Comparison of ENCODE assay signal across 9 cellular contexts in the genomic region with DNA sequence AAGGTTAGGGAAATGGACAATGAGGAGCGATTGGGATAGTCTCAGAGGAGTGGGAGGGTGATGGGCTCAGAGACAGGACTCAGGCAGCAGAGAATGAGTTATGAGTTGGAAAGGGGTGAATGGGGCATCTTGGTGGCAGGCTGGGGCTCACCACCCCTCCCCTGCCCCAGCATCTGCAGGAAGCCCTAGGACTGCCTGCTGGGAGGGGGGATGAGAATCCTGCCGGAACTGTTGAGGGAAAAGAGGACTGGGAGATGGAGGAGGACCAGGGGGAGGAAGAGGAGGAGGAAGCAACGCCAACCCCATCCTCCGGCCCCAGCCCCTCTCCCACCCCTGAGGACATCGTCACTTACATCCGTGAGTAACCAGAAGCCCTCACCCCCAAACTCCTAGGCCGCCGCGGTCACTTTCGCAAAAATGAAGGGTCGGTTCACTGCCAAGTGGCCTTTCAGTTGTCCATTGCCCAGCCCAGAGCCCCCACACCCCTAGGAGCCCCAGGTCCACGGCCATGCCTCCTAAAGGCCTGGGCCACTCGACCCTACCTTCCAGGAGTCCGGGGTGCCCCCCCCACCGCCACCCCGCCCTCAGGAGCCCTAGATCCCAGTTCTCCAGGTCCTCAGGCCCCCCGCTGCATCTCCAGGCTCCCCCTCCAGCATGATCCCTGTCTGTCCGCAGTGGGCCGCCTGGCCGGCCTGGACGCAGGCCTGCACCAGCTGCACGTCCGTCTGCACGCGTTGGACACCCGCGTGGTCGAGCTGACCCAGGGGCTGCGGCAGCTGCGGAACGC. TPM values are rescaled to one million over a fixed set of nuclear protein-coding genes. Genes with fewer than 3 reads are reported as not detected.
A peak's percentile ranks its signal among the peaks of the same experiment; 100 is the strongest.
DNase-seq lines count a peak whose midpoint lies in the region; ATAC-seq and TF ChIP-seq lines count a peak whose summit lies in the region.
"Had no signal": no experiment of that assay in that cellular context is flagged by ENCODE, and none has a peak within 500 bp of the region (broad histone marks: within the 10 kb centered on the region; RNA-seq: fewer than 3 reads in every experiment).

No MANE protein-coding gene starts in this region.

- peaks cover 6 to 96% of the 10 kb centered on the region in 2 donors for H3K27me3 ChIP-seq in left lung

- DNase-seq in activated CD4-positive, alpha-beta T cell treated with anti-CD3 and anti-CD28 coated beads, Interleukin-2, amount 10 ng/mL, durations not matched to agents 7 days and 5 days, result no peak
- no peak for DNase-seq in activated CD4-positive, alpha-beta T cell treated with anti-CD3 and anti-CD28 coated beads, Interleukin-2, amount 50 U/mL, for 4 hours
- no peak for DNase-seq in activated naive CD8-positive, alpha-beta T cell treated with anti-CD3 and anti-CD28 coated beads, Interleukin-2, amount 10 ng/mL, durations not matched to agents 7 days and 5 days
- no peak for DNase-seq in left lung
- DNase-seq in T-helper 9 cell, result no peak
- DNase-seq in NCI-H1105 treated with DMSO at 0.1 percent for 48 hours (lab: John Stamatoyannopoulos, UW), result no peak

- H3K36me3 ChIP-seq in left lung, result no peaks in the 10 kb centered on the region

- peaks cover 42% of the 10 kb centered on the region for H3K27me3 Mint-ChIP-seq in activated CD4-positive, alpha-beta T cell treated with anti-CD3 and anti-CD28 coated beads, Interleukin-2, amount 10 ng/mL, durations not matched to agents 7 days and 5 days
- peaks cover 32% of the 10 kb centered on the region for H3K27me3 Mint-ChIP-seq in activated naive CD8-positive, alpha-beta T cell treated with anti-CD3 and anti-CD28 coated beads, Interleukin-2, amount 10 ng/mL, durations not matched to agents 7 days and 5 days

- intact Hi-C loops in left lung (cut with DNase I), result no loop called here

- no peak for ATAC-seq in activated naive CD8-positive, alpha-beta T cell treated with anti-CD3 and anti-CD28 coated beads, Interleukin-2, amount 10 ng/mL, durations not matched to agents 7 days and 5 days (ENCODE audit: low read depth)
- ATAC-seq in left lung (no peak), GM21717 (IDR thresholded peaks at IDR 0.05; ENCODE audit: unreplicated experiment) (no peak)

- peaks cover 36% of the 10 kb centered on the region for H3K4me1 Mint-ChIP-seq in activated CD4-positive, alpha-beta T cell treated with anti-CD3 and anti-CD28 coated beads, Interleukin-2, amount 10 ng/mL, durations not matched to agents 7 days and 5 days
- peaks cover 27% of the 10 kb centered on the region for H3K4me1 Mint-ChIP-seq in activated naive CD8-positive, alpha-beta T cell treated with anti-CD3 and anti-CD28 coated beads, Interleukin-2, amount 10 ng/mL, durations not matched to agents 7 days and 5 days

- no peak overlapping the region for H3K27ac Mint-ChIP-seq in activated CD4-positive, alpha-beta T cell treated with anti-CD3 and anti-CD28 coated beads, Interleukin-2, amount 10 ng/mL, durations not matched to agents 7 days and 5 days
- no peak overlapping the region for H3K27ac Mint-ChIP-seq in activated naive CD8-positive, alpha-beta T cell treated with anti-CD3 and anti-CD28 coated beads, Interleukin-2, amount 10 ng/mL, durations not matched to agents 7 days and 5 days

- peak overlapping the region; percentile 77 for H3K4me3 Mint-ChIP-seq in activated CD4-positive, alpha-beta T cell treated with anti-CD3 and anti-CD28 coated beads, Interleukin-2, amount 10 ng/mL, durations not matched to agents 7 days and 5 days
- peak overlapping the region; percentile 96 for H3K4me3 Mint-ChIP-seq in activated naive CD8-positive, alpha-beta T cell treated with anti-CD3 and anti-CD28 coated beads, Interleukin-2, amount 10 ng/mL, durations not matched to agents 7 days and 5 days

- H3K4me1 ChIP-seq in left lung, result peaks cover 8 to 30% of the 10 kb centered on the region in 2 donors

- no peaks in the 10 kb centered on the region for H3K9me3 Mint-ChIP-seq in activated CD4-positive, alpha-beta T cell treated with anti-CD3 and anti-CD28 coated beads, Interleukin-2, amount 10 ng/mL, durations not matched to agents 7 days and 5 days
- no peaks in the 10 kb centered on the region for H3K9me3 Mint-ChIP-seq in activated naive CD8-positive, alpha-beta T cell treated with anti-CD3 and anti-CD28 coated beads, Interleukin-2, amount 10 ng/mL, durations not matched to agents 7 days and 5 days

- peak overlapping the region; percentile 44 to 58 for H3K4me3 ChIP-seq in left lung

- CTCF ChIA-PET in activated CD4-positive, alpha-beta T cell treated with anti-CD3 and anti-CD28 coated beads, Interleukin-2, amount 10 ng/mL, durations not matched to agents 7 days and 5 days (lab: Charles Lee), result interaction anchor here (1.0 to 1.5 kb wide), 4 partner anchors 8 to 360 kb away, joined by 3 read pairs; no protein-coding TSS in a partner anchor

- H3K27ac ChIP-seq in left lung (peak overlapping the region; percentile 41 to 69), temporal lobe (ENCODE audit: low read depth, low read length) (peak overlapping the region; percentile 52)

- TF ChIP-seq CTCF in left lung (IDR thresholded peaks at IDR 0.05), result peak in 1 of 2 donors; percentile 60

- no peaks in the 10 kb centered on the region for H3K36me3 Mint-ChIP-seq in activated CD4-positive, alpha-beta T cell treated with anti-CD3 and anti-CD28 coated beads, Interleukin-2, amount 10 ng/mL, durations not matched to agents 7 days and 5 days (ENCODE audit: low read depth)
- H3K36me3 Mint-ChIP-seq in activated naive CD8-positive, alpha-beta T cell treated with anti-CD3 and anti-CD28 coated beads, Interleukin-2, amount 10 ng/mL, durations not matched to agents 7 days and 5 days, result peaks cover 3% of the 10 kb centered on the region

- POLR2A ChIA-PET in activated CD4-positive, alpha-beta T cell treated with anti-CD3 and anti-CD28 coated beads, Interleukin-2, amount 10 ng/mL, durations not matched to agents 7 days and 5 days (lab: Charles Lee), result interaction anchor here (1.0 kb wide), 1 partner anchor 55 kb away, joined by 5 read pairs; no protein-coding TSS in a partner anchor
- POLR2A ChIA-PET in activated naive CD8-positive, alpha-beta T cell treated with anti-CD3 and anti-CD28 coated beads, Interleukin-2, amount 10 ng/mL, durations not matched to agents 7 days and 5 days (lab: Charles Lee), result interaction anchor here (0.9 to 2.6 kb wide), 5 partner anchors 54 to 213 kb away, joined by 3 to 18 read pairs (median 7); a partner anchor contains a TSS

- H3K9me3 ChIP-seq in left lung, result no peaks in the 10 kb centered on the region

RNA-seq across cellular contexts. Expression of a gene that starts 0.8 kb away (rescaled TPM):
- total RNA-seq in activated CD4-positive, alpha-beta T cell treated with anti-CD3 and anti-CD28 coated beads, Interleukin-2, amount 10 ng/mL, durations not matched to agents 7 days and 5 days, result 1 to 10 TPM; 1.3 to 1.5 TPM
- 1 to 10 TPM; 2.4 to 2.7 TPM for total RNA-seq in activated naive CD8-positive, alpha-beta T cell treated with anti-CD3 and anti-CD28 coated beads, Interleukin-2, amount 10 ng/mL, durations not matched to agents 7 days and 5 days
- total RNA-seq in left lung (10 to 100 TPM; 13.7 to 49.1 TPM), temporal lobe (2.0 TPM)

RNA-seq across cellular contexts. Expression of a gene that starts 4.3 kb away (rescaled TPM):
- total RNA-seq in activated CD4-positive, alpha-beta T cell treated with anti-CD3 and anti-CD28 coated beads, Interleukin-2, amount 10 ng/mL, durations not matched to agents 7 days and 5 days, result not detected
- total RNA-seq in activated naive CD8-positive, alpha-beta T cell treated with anti-CD3 and anti-CD28 coated beads, Interleukin-2, amount 10 ng/mL, durations not matched to agents 7 days and 5 days, result not detected
- 1 to 10 TPM in 1 of 2 donors, under 1 TPM in 1; 0.21 to 1.4 TPM for total RNA-seq in left lung
- 14.5 TPM for total RNA-seq in temporal lobe
- total RNA-seq: activated CD8-positive, alpha-beta memory T cell treated with anti-CD3 and anti-CD28 coated beads for 36 hours had no signal

RNA-seq across cellular contexts. Expression of a gene that starts 46.3 kb away (rescaled TPM):
- total RNA-seq in activated CD4-positive, alpha-beta T cell treated with anti-CD3 and anti-CD28 coated beads, Interleukin-2, amount 10 ng/mL, durations not matched to agents 7 days and 5 days, result not detected
- not detected for total RNA-seq in activated naive CD8-positive, alpha-beta T cell treated with anti-CD3 and anti-CD28 coated beads, Interleukin-2, amount 10 ng/mL, durations not matched to agents 7 days and 5 days
- total RNA-seq in left lung (not detected), temporal lobe (not detected)
- total RNA-seq: activated CD8-positive, alpha-beta memory T cell treated with anti-CD3 and anti-CD28 coated beads for 36 hours had no signal
